ENCODE assay signal across 14 cellular contexts in the genomic region with DNA sequence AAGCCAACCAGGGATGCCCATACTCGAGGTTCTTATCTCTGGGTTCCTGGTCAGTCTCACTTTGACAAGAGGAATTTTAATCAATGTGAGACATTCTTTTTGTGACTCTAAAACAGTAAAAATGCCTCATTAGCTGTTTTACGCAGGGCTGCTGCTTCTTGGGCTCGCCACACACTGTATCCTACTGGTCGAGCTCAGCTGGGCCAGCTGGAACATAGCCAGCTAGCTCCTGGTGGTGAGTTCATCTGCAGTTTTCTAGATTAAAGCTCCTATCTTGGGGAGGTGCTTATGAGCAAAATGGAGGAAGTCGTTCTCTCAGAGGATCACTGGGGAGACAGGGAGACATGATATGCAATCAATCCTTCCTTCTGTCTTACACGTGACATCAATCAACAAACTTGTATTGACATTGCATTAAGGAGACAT. TPM values are rescaled to one million over a fixed set of nuclear protein-coding genes. Genes with fewer than 3 reads are reported as not detected.
DNase-seq lines count a peak whose midpoint lies in the region; ATAC-seq lines count a peak whose summit lies in the region.
"Had no signal": no experiment of that assay in that cellular context is flagged by ENCODE, and none has a peak within 500 bp of the region (broad histone marks: within the 10 kb centered on the region; RNA-seq: fewer than 3 reads in every experiment).

No MANE protein-coding gene starts in this region.

- H3K4me3 Mint-ChIP-seq in activated CD8-positive, alpha-beta memory T cell treated with anti-CD3 and anti-CD28 coated beads, Interleukin-2, amount 10 ng/mL, durations not matched to agents 7 days and 5 days = no peak overlapping the region
- H3K4me3 Mint-ChIP-seq: T-helper 1 cell treated with Interleukin-12 subunit alpha and Interleukin-12 subunit beta and Interleukin-4 antibody, amounts not matched to agents 30 μg/mL and 1 μg/mL, for 36 hours had no signal

- no peaks in the 10 kb centered on the region for H3K36me3 Mint-ChIP-seq in activated CD8-positive, alpha-beta memory T cell treated with anti-CD3 and anti-CD28 coated beads, Interleukin-2, amount 10 ng/mL, durations not matched to agents 7 days and 5 days

- H3K27ac Mint-ChIP-seq in activated CD8-positive, alpha-beta memory T cell treated with anti-CD3 and anti-CD28 coated beads, Interleukin-2, amount 10 ng/mL, durations not matched to agents 7 days and 5 days = no peak overlapping the region
- H3K27ac Mint-ChIP-seq: T-helper 1 cell treated with Interleukin-12 subunit alpha and Interleukin-12 subunit beta and Interleukin-4 antibody, amounts not matched to agents 30 μg/mL and 1 μg/mL, for 36 hours had no signal

- peaks cover 2% of the 10 kb centered on the region for H3K27me3 Mint-ChIP-seq in activated CD8-positive, alpha-beta memory T cell treated with anti-CD3 and anti-CD28 coated beads, Interleukin-2, amount 10 ng/mL, durations not matched to agents 7 days and 5 days

- peak; percentile 81 for DNase-seq in ELF-1 (ENCODE audit: low read depth, low spot score)
- DNase-seq in NAMALWA (ENCODE audit: low spot score) = peak; percentile 13
- peak; percentile 12 for DNase-seq in brain pericyte (ENCODE audit: low read depth, low spot score)
- DNase-seq in non-pigmented ciliary epithelial cell (ENCODE audit: low read depth) = peak; percentile 35
- DNase-seq in activated CD8-positive, alpha-beta memory T cell treated with anti-CD3 and anti-CD28 coated beads, Interleukin-2, amount 10 ng/mL, durations not matched to agents 7 days and 5 days = no peak
- DNase-seq in dermis blood vessel endothelial cell = no peak
- no peak for DNase-seq in NCI-H187 (lab: John Stamatoyannopoulos, UW)
- DNase-seq: activated CD4-positive, alpha-beta T cell treated with anti-CD3 and anti-CD28 coated beads, Interleukin-2, amount 50 U/mL, for 48 hours; activated gamma-delta T cell treated with Interleukin-2 at 50 U/mL for 16 hours; COR-L47; foreskin keratinocyte; kidney; stimulated activated naive CD4-positive, alpha-beta T cell had no signal

- no peak for ATAC-seq in activated CD8-positive, alpha-beta memory T cell treated with anti-CD3 and anti-CD28 coated beads, Interleukin-2, amount 10 ng/mL, durations not matched to agents 7 days and 5 days
- ATAC-seq: foreskin keratinocyte had no signal

- H3K4me1 Mint-ChIP-seq in activated CD8-positive, alpha-beta memory T cell treated with anti-CD3 and anti-CD28 coated beads, Interleukin-2, amount 10 ng/mL, durations not matched to agents 7 days and 5 days = peaks cover 2% of the 10 kb centered on the region

- H3K9me3 Mint-ChIP-seq in activated CD8-positive, alpha-beta memory T cell treated with anti-CD3 and anti-CD28 coated beads, Interleukin-2, amount 10 ng/mL, durations not matched to agents 7 days and 5 days (ENCODE audit: low read depth) = no peaks in the 10 kb centered on the region

- CTCF ChIA-PET in activated CD8-positive, alpha-beta memory T cell treated with anti-CD3 and anti-CD28 coated beads, Interleukin-2, amount 10 ng/mL, durations not matched to agents 7 days and 5 days (lab: Charles Lee) = no interaction called here

RNA-seq across cellular contexts. Expression of a gene that starts 55.9 kb away (rescaled TPM):
- 10 to 100 TPM; 29.4 to 30.6 TPM for total RNA-seq in activated CD8-positive, alpha-beta memory T cell treated with anti-CD3 and anti-CD28 coated beads, Interleukin-2, amount 10 ng/mL, durations not matched to agents 7 days and 5 days
- total RNA-seq in dermis blood vessel endothelial cell = 0.68 and 0.84 TPM in 2 replicates

Comparison
In these comparisons a context has a peak if more than half of its experiments do, and no peak if none do; other contexts are left out.
1. DNase-seq: peak in ELF-1 (single experiment), NAMALWA (single experiment), brain pericyte (single experiment) and non-pigmented ciliary epithelial cell (single experiment); none in activated CD8-positive, alpha-beta memory T cell treated with anti-CD3 and anti-CD28 coated beads, Interleukin-2, amount 10 ng/mL, durations not matched to agents 7 days and 5 days (single experiment), dermis blood vessel endothelial cell (single experiment) and NCI-H187 (0 of 2).
2. RNA of a gene that starts 55.9 kb away (total RNA-seq): 29.4 to 30.6 TPM in activated CD8-positive, alpha-beta memory T cell treated with anti-CD3 and anti-CD28 coated beads, Interleukin-2, amount 10 ng/mL, durations not matched to agents 7 days and 5 days; 0.68 to 0.84 TPM in dermis blood vessel endothelial cell; every median in the first group is over 10 times any median in the second.